In the genomic region with DNA sequence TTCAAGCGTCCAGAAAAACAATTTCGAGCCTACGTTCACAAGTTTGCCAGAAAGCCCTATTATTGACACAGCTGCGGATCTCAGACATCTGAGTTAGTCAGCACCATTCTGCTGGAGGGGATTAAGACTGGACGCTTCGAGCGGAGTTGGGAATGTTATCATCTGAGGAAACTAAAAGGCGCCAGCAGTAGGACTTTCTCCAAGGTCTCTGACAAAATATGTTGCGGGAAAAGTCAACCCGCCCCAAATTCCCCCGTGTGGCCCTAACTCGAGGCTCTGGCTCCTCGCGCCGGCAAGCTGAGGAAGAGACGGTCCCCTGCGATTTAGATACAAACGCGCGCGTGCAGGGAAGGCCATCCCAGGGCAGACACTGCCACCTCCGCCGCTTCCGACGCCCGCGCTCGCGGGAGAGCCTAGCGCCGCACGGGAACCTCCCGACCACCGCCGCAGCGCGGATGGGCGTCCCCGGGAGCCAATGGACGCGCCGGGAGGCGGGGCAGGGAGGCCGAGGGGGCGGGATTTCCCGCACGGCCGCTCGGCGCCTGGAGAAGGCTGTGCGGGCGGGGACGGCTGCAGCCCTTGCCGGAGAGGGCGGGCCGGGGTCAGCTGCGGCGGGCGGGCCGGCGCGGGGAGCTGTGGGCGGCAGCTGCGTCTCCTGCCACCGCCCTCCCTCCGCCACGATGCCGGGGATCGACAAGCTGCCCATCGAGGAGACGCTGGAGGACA, we compare ENCODE assay signal across 1 cellular context.
TF ChIP-seq lines count a peak whose summit lies in the region.

A gene with protein sequence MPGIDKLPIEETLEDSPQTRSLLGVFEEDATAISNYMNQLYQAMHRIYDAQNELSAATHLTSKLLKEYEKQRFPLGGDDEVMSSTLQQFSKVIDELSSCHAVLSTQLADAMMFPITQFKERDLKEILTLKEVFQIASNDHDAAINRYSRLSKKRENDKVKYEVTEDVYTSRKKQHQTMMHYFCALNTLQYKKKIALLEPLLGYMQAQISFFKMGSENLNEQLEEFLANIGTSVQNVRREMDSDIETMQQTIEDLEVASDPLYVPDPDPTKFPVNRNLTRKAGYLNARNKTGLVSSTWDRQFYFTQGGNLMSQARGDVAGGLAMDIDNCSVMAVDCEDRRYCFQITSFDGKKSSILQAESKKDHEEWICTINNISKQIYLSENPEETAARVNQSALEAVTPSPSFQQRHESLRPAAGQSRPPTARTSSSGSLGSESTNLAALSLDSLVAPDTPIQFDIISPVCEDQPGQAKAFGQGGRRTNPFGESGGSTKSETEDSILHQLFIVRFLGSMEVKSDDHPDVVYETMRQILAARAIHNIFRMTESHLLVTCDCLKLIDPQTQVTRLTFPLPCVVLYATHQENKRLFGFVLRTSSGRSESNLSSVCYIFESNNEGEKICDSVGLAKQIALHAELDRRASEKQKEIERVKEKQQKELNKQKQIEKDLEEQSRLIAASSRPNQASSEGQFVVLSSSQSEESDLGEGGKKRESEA (plus strand): TSS at position 526 of the 726 bp plus-strand sequence. CDS start 155 bp downstream, at position 681.

TF ChIP-seq in HepG2, 621 proteins besides CTCF, POLR2A, EP300 and RAD21 (continued from another document):
- TF ChIP-seq, protein P1, sequence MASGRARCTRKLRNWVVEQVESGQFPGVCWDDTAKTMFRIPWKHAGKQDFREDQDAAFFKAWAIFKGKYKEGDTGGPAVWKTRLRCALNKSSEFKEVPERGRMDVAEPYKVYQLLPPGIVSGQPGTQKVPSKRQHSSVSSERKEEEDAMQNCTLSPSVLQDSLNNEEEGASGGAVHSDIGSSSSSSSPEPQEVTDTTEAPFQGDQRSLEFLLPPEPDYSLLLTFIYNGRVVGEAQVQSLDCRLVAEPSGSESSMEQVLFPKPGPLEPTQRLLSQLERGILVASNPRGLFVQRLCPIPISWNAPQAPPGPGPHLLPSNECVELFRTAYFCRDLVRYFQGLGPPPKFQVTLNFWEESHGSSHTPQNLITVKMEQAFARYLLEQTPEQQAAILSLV (CRISPR knock-in tag; IDR thresholded peaks at IDR 0.05; ENCODE audit: borderline replicate concordance): peak; percentile 51; the same call in 1 of the 2 replicates
